ENCODE assay signal across 20 cellular contexts in genomic region chr10:101145750-101146391, GRCh38. TPM values are rescaled to one million over a fixed set of nuclear protein-coding genes. Genes with fewer than 3 reads are reported as not detected.
DNase-seq lines count a peak whose midpoint lies in the region; ATAC-seq and TF ChIP-seq lines count a peak whose summit lies in the region.
"Had no signal": no experiment of that assay in that cellular context is flagged by ENCODE, and none has a peak within 500 bp of the region (broad histone marks: within the 10 kb centered on the region; RNA-seq: fewer than 3 reads in every experiment).

No MANE protein-coding gene starts in this region.

- peaks cover 19% of the 10 kb centered on the region for H3K27me3 ChIP-seq in mammary epithelial cell (ENCODE audit: insufficient read depth, low read length)
- peaks cover 4% of the 10 kb centered on the region; the same call in 1 of the 2 replicates for H3K27me3 ChIP-seq in PC-3 (ENCODE audit: low read length)
- H3K27me3 ChIP-seq in mesenchymal stem cell (ENCODE audit: control insufficient read depth in 1 of 2, insufficient read depth in 1 of 2, low read length in 2 of 2), result peaks cover 91 to 96% of the 10 kb centered on the region in 2 experiments
- peaks cover 5 to 100% (median 61%) of the 10 kb centered on the region in 7 donors for H3K27me3 ChIP-seq in spleen (replicated peaks in 1 of 7)

- no peaks in the 10 kb centered on the region for H3K9me3 ChIP-seq in mammary epithelial cell (replicated peaks; ENCODE audit: insufficient read depth, low read length)
- H3K9me3 ChIP-seq in PC-3 (ENCODE audit: low read length), result no peaks in the 10 kb centered on the region
- peaks cover 12% of the 10 kb centered on the region for H3K9me3 ChIP-seq in mesenchymal stem cell (ENCODE audit: control insufficient read depth, low read length)
- H3K9me3 ChIP-seq in spleen, result peaks cover 0 to 10% (median 4%) of the 10 kb centered on the region in 8 donors
- H3K9me3 ChIP-seq: BE2C had no signal

- H3K36me3 Mint-ChIP-seq in MCF 10A (ENCODE audit: insufficient read depth, unreplicated experiment), result no peaks in the 10 kb centered on the region
- H3K36me3 Mint-ChIP-seq in stimulated activated naive B cell treated with anti-CD40 and anti-IgM and Interleukin-4, amounts not matched to agents 10 μg/mL and 1 μg/mL and 100 μg/mL, for 72 hours, result no peaks in the 10 kb centered on the region
- H3K36me3 Mint-ChIP-seq: CD4-positive, alpha-beta memory T cell had no signal

- no peak overlapping the region for H3K4ac ChIP-seq in mesenchymal stem cell (ENCODE audit: low read depth in 1 of 2, low read length in 2 of 2)

- H3K4me1 ChIP-seq in mammary epithelial cell (ENCODE audit: insufficient read depth, low read length), result peaks cover 14% of the 10 kb centered on the region
- H3K4me1 ChIP-seq in PC-3 (ENCODE audit: insufficient read depth, low read length), result peaks cover 9% of the 10 kb centered on the region; the same call in 1 of the 2 replicates
- H3K4me1 ChIP-seq in mesenchymal stem cell (ENCODE audit: control insufficient read depth, insufficient read depth, low read depth, low read length), result peaks cover 3% of the 10 kb centered on the region
- H3K4me1 ChIP-seq in spleen, result peaks cover 0 to 41% (median 16%) of the 10 kb centered on the region in 6 donors

- no peak overlapping the region for H3K14ac ChIP-seq in mesenchymal stem cell (ENCODE audit: low read length in 2 of 2)

- H3K27ac ChIP-seq in mammary epithelial cell (ENCODE audit: insufficient read depth, low read depth, low read length), result no peak overlapping the region
- H3K27ac ChIP-seq in PC-3 (ENCODE audit: low read length), result no peak overlapping the region
- H3K27ac ChIP-seq in mesenchymal stem cell (ENCODE audit: low read length, poor library complexity, severe bottlenecking), result no peak overlapping the region
- no peak overlapping the region for H3K27ac ChIP-seq in spleen
- H3K27ac ChIP-seq: PC-9, SK-N-MC had no signal

- no peaks in the 10 kb centered on the region for H3K36me3 ChIP-seq in mammary epithelial cell (ENCODE audit: insufficient read depth, low read length)
- no peaks in the 10 kb centered on the region for H3K36me3 ChIP-seq in PC-3 (ENCODE audit: low read depth, low read length)
- H3K36me3 ChIP-seq in mesenchymal stem cell (ENCODE audit: control insufficient read depth in 1 of 2, insufficient read depth in 2 of 2, low read depth in 1 of 2, low read length in 2 of 2), result no peaks in the 10 kb centered on the region
- H3K36me3 ChIP-seq in spleen, result peaks cover 0 to 4% (median 0%) of the 10 kb centered on the region in 6 donors
- H3K36me3 ChIP-seq: BE2C had no signal

- in situ Hi-C loops in mammary epithelial cell (cut with MboI; ENCODE audit: low sequenced_read_pairs in 2 of 2), result no loop called here

- H2BK120ac ChIP-seq in mesenchymal stem cell (ENCODE audit: low read depth, low read length), result no peak overlapping the region

- H3K4me3 Mint-ChIP-seq in MCF 10A (ENCODE audit: unreplicated experiment), result no peak overlapping the region
- no peak overlapping the region for H3K4me3 Mint-ChIP-seq in stimulated activated naive B cell treated with anti-CD40 and anti-IgM and Interleukin-4, amounts not matched to agents 10 μg/mL and 1 μg/mL and 100 μg/mL, for 72 hours

- WGBS in mammary epithelial cell (ENCODE audit: low coverage, missing lambda C conversion rate), result 11% methylated on average over 28 of the region's 40 CpGs
- 16% methylated on average over 40 of the region's 40 CpGs for WGBS in mesenchymal stem cell
- WGBS in spleen, 5 donors, result 16 to 32% (median 20%) methylated on average over 24 to 40 of the region's 40 CpGs

- H3K18ac ChIP-seq in mesenchymal stem cell (ENCODE audit: low read depth in 1 of 2, low read length in 2 of 2), result no peak overlapping the region

- intact Hi-C loops in mammary epithelial cell (cut with micrococcal nuclease), result no loop called here
- intact Hi-C loops in MCF 10A (cut with micrococcal nuclease), result no loop called here
- intact Hi-C loops in PC-3 (cut with micrococcal nuclease), result no loop called here
- intact Hi-C loops in spleen (cut with DNase I; ENCODE audit: low total_unique reads), result no loop called here

- peak overlapping the region; percentile 71 for H3K4me2 ChIP-seq in mammary epithelial cell (ENCODE audit: insufficient read depth, low read depth, low read length)
- peak overlapping the region; percentile 86; the same call in 1 of the 2 replicates for H3K4me2 ChIP-seq in PC-3 (ENCODE audit: low read length)
- H3K4me2 ChIP-seq in mesenchymal stem cell (ENCODE audit: low read length, poor library complexity, severe bottlenecking), result no peak overlapping the region
- H3K4me2 ChIP-seq: PC-9 had no signal

- no peaks in the 10 kb centered on the region for H3K79me1 ChIP-seq in mesenchymal stem cell (replicated peaks; ENCODE audit: low read length, poor library complexity, severe bottlenecking)

- no peaks in the 10 kb centered on the region for H3K9me3 Mint-ChIP-seq in MCF 10A (ENCODE audit: unreplicated experiment)
- H3K9me3 Mint-ChIP-seq in stimulated activated naive B cell treated with anti-CD40 and anti-IgM and Interleukin-4, amounts not matched to agents 10 μg/mL and 1 μg/mL and 100 μg/mL, for 72 hours, result no peaks in the 10 kb centered on the region

- H3K79me2 ChIP-seq in mammary epithelial cell (ENCODE audit: insufficient read depth, low read length) (no peaks in the 10 kb centered on the region), PC-3 (ENCODE audit: low read length) (no peaks in the 10 kb centered on the region)

- no peak overlapping the region for H4K8ac ChIP-seq in mesenchymal stem cell (ENCODE audit: low read length)

- H2BK12ac ChIP-seq in mesenchymal stem cell (ENCODE audit: low read length in 2 of 2), result no peak overlapping the region

- TF ChIP-seq CTCF in mammary epithelial cell (conservative IDR thresholded peaks at IDR 0.05 in 1 of 2, IDR thresholded peaks at IDR 0.05 in 1 of 2; ENCODE audit: extremely low read depth in 1 of 2, insufficient read depth in 1 of 2, low read depth in 1 of 2, low read length in 2 of 2) (no peak), MCF 10A (IDR thresholded peaks at IDR 0.05; ENCODE audit: unreplicated experiment) (no peak), PC-3 (conservative IDR thresholded peaks at IDR 0.05; ENCODE audit: low read depth, low read length) (no peak), spleen (IDR thresholded peaks at IDR 0.05 in 8 of 11, conservative IDR thresholded peaks at IDR 0.05 in 3 of 11) (no peak)

- H3K27ac Mint-ChIP-seq in MCF 10A (ENCODE audit: low read depth, unreplicated experiment), result no peak overlapping the region
- H3K27ac Mint-ChIP-seq in stimulated activated naive B cell treated with anti-CD40 and anti-IgM and Interleukin-4, amounts not matched to agents 10 μg/mL and 1 μg/mL and 100 μg/mL, for 72 hours, result peak overlapping the region; percentile 14
- H3K27ac Mint-ChIP-seq: CD4-positive, alpha-beta memory T cell had no signal

- no peaks in the 10 kb centered on the region for H3K9me2 ChIP-seq in PC-3 (replicated peaks; ENCODE audit: low read length)

- H2AFZ ChIP-seq in mammary epithelial cell (ENCODE audit: low read depth, low read length), result peak overlapping the region; percentile 76
- H2AFZ ChIP-seq in PC-3 (ENCODE audit: low read length), result no peak overlapping the region
- no peak overlapping the region for H2AFZ ChIP-seq in mesenchymal stem cell (ENCODE audit: low read depth, low read length)
- H2AFZ ChIP-seq: PC-9 had no signal

- CTCF ChIA-PET in mammary epithelial cell (lab: Charles Lee; ENCODE audit: low non-redundant PET), result no interaction called here
- CTCF ChIA-PET in MCF 10A (lab: Yijun Ruan, JAX), result interaction anchor here (0.5 to 5.1 kb wide), 2 partner anchors 37 to 51 kb away, joined by 3 to 51 read pairs; no protein-coding TSS in a partner anchor
- CTCF ChIA-PET in PC-3 (lab: Charles Lee), result no interaction called here

- no peak for DNase-seq in mammary epithelial cell
- DNase-seq in MCF 10A (ENCODE audit: unreplicated experiment), result no peak
- DNase-seq in PC-3, result no peak
- DNase-seq in mesenchymal stem cell, result no peak
- no peak for DNase-seq in stimulated activated naive B cell treated with anti-CD40 and anti-IgM and Interleukin-4, amounts not matched to agents 10 μg/mL and 1 μg/mL and 100 μg/mL, for 72 hours
- DNase-seq in spleen, result no peak
- DNase-seq in MV-4-11 (lab: John Stamatoyannopoulos, UW), result no peak
- DNase-seq: ACHN; BE2C; CD4-positive, alpha-beta memory T cell; DMS79 treated with DMSO at 0.1 percent for 48 hours; GDM1; NCI-H1436; NCI-H2029 treated with DMSO at 0.1 percent for 48 hours; NCI-H2227 treated with DMSO at 0.1 percent for 48 hours; NCI-H524 treated with DMSO at 0.1 percent for 48 hours; PC-9 had no signal

- no peak overlapping the region for H2AK5ac ChIP-seq in mesenchymal stem cell (ENCODE audit: low read length, severe bottlenecking)

- H2BK15ac ChIP-seq in mesenchymal stem cell (ENCODE audit: low read depth, poor library complexity, severe bottlenecking), result peak overlapping the region; percentile 49

- dilution Hi-C loops in mammary epithelial cell (cut with HindIII; ENCODE audit: low sequenced_read_pairs), result loop anchor here (5.0 kb wide), 1 partner anchor 64 kb away; no protein-coding TSS in a partner anchor

- H3K23ac ChIP-seq in mesenchymal stem cell (ENCODE audit: low read length in 2 of 2), result no peak overlapping the region

- no TSS peak for BruUV-seq in mammary epithelial cell (replicated peaks; lab: Mats Ljungman, UMichigan)
- BruUV-seq in MCF 10A (replicated peaks; lab: Mats Ljungman, UMichigan), result no TSS peak
- no TSS peak for BruUV-seq in PC-3 (replicated peaks; lab: Mats Ljungman, UMichigan)

- H3F3A ChIP-seq in PC-3 (ENCODE audit: low read length, unreplicated experiment), result no peaks in the 10 kb centered on the region

- POLR2A ChIA-PET in MCF 10A (lab: Yijun Ruan, JAX), result no interaction called here
- POLR2A ChIA-PET in PC-3 (lab: Charles Lee; ENCODE audit: unreplicated experiment), result no interaction called here

- H3K4me3 ChIP-seq in mammary epithelial cell (replicated peaks in 1 of 3; ENCODE audit: insufficient read depth in 1 of 3, low read depth in 2 of 3, low read length in 3 of 3) (no peak overlapping the region), PC-3 (ENCODE audit: low read length) (no peak overlapping the region), mesenchymal stem cell (ENCODE audit: insufficient read depth in 1 of 2, low read depth in 1 of 2, low read length in 2 of 2) (no peak overlapping the region), spleen (peak overlapping the region in 2 of 8 donors; percentile 3 to 5)
- H3K4me3 ChIP-seq: PC-9 had no signal

- no peak overlapping the region for H2BK5ac ChIP-seq in mesenchymal stem cell (ENCODE audit: low read depth, low read length, poor library complexity, severe bottlenecking)

- no peak overlapping the region for H3K9ac ChIP-seq in mammary epithelial cell (ENCODE audit: insufficient read depth, low read length)
- H3K9ac ChIP-seq in PC-3 (ENCODE audit: low read length), result no peak overlapping the region
- H3K9ac ChIP-seq in mesenchymal stem cell (ENCODE audit: low read length), result no peak overlapping the region

- ATAC-seq in PC-3 (no peak), GM19467 (IDR thresholded peaks at IDR 0.05; ENCODE audit: unreplicated experiment) (no peak)
- no peak for ATAC-seq in stimulated activated naive B cell treated with anti-CD40 and anti-IgM and Interleukin-4, amounts not matched to agents 10 μg/mL and 1 μg/mL and 100 μg/mL, for 72 hours (replicated peaks)

- no peak for TF ChIP-seq POLR2A in spleen (IDR thresholded peaks at IDR 0.05)

- H4K20me1 ChIP-seq in mammary epithelial cell (ENCODE audit: insufficient read depth, low read length) (no peaks in the 10 kb centered on the region), PC-3 (ENCODE audit: low read length) (no peaks in the 10 kb centered on the region)

- no peak overlapping the region for H4K91ac ChIP-seq in mesenchymal stem cell (ENCODE audit: low read length)

- H3K27me3 Mint-ChIP-seq in MCF 10A (ENCODE audit: insufficient read depth, unreplicated experiment), result peaks cover 62% of the 10 kb centered on the region
- H3K27me3 Mint-ChIP-seq in stimulated activated naive B cell treated with anti-CD40 and anti-IgM and Interleukin-4, amounts not matched to agents 10 μg/mL and 1 μg/mL and 100 μg/mL, for 72 hours, result peaks cover 76 to 99% of the 10 kb centered on the region in 2 donors

- H3K4me1 Mint-ChIP-seq in MCF 10A (ENCODE audit: insufficient read depth, unreplicated experiment), result peaks cover 5% of the 10 kb centered on the region
- peaks cover 5 to 14% of the 10 kb centered on the region in 2 donors for H3K4me1 Mint-ChIP-seq in stimulated activated naive B cell treated with anti-CD40 and anti-IgM and Interleukin-4, amounts not matched to agents 10 μg/mL and 1 μg/mL and 100 μg/mL, for 72 hours

RNA-seq across cellular contexts. Expression of gene TLX1, which starts 14.8 kb away (rescaled TPM):
- total RNA-seq in mammary epithelial cell (not detected), MCF 10A (2022) (not detected in 2 replicates), PC-3 (2014; rRNA removed) (not detected in 2 replicates), spleen (10 to 100 TPM; 21.0 to 91.5 (median 35.0) TPM)
- polyA plus RNA-seq in mammary epithelial cell (not detected), spleen (10 to 100 TPM in 1 of 3 donors, 1 to 10 TPM in 2; 5.7 to 11.7 (median 7.5) TPM)
- polyA minus RNA-seq in mammary epithelial cell, result not detected
- not detected for polyA plus RNA-seq in mesenchymal stem cell (2013, experiment 1 of 2)
- not detected for polyA plus RNA-seq in mesenchymal stem cell (2013, experiment 2 of 2)
- total RNA-seq: CD4-positive, alpha-beta memory T cell; HT-29; PC-9 had no signal
- polyA plus RNA-seq: CD4-positive, alpha-beta memory T cell had no signal

Comparison
In these comparisons a context has a peak if more than half of its experiments do, and no peak if none do; other contexts are left out.
1. RNA of gene TLX1, which starts 14.8 kb away (total RNA-seq): 21.0 to 91.5 TPM in spleen; not detected in mammary epithelial cell, not detected in MCF 10A and not detected in PC-3; every median in the first group is over 10 times any median in the second.